Comparison of ENCODE assay signal across 1 cellular context in genomic region chr3:152104847-152105415, GRCh38.
TF ChIP-seq lines count a peak whose summit lies in the region.

No MANE protein-coding gene starts in this region.

TF ChIP-seq in HepG2, 621 proteins besides CTCF, POLR2A, EP300 and RAD21 (continued from another document):
- TF ChIP-seq IRF9 (CRISPR knock-in tag; IDR thresholded peaks at IDR 0.05; ENCODE audit: borderline replicate concordance) (no peak), NR2F1 (CRISPR knock-in tag; IDR thresholded peaks at IDR 0.05) (no peak), PHF21A (CRISPR knock-in tag; IDR thresholded peaks at IDR 0.05) (no peak), YY1 (IDR thresholded peaks at IDR 0.05; ENCODE audit: insufficient read depth, insufficient replicate concordance, low read depth, low read length) (no peak), HOXA7 (CRISPR knock-in tag; IDR thresholded peaks at IDR 0.05) (no peak)
